Comparison of ENCODE assay signal across 10 cellular contexts in genomic region chr19:16435238-16435911, GRCh38. TPM values are rescaled to one million over a fixed set of nuclear protein-coding genes. Genes with fewer than 3 reads are reported as not detected.
DNase-seq lines count a peak whose midpoint lies in the region; ATAC-seq and TF ChIP-seq lines count a peak whose summit lies in the region.
"Had no signal": no experiment of that assay in that cellular context is flagged by ENCODE, and none has a peak within 500 bp of the region (broad histone marks: within the 10 kb centered on the region; RNA-seq: fewer than 3 reads in every experiment).

No MANE protein-coding gene starts in this region.

- no peak for TF ChIP-seq POLR2A in tibial nerve (IDR thresholded peaks at IDR 0.05)

- CTCF ChIA-PET in activated CD4-positive, alpha-beta T cell treated with anti-CD3 and anti-CD28 coated beads, Interleukin-2, amount 10 ng/mL, durations not matched to agents 7 days and 5 days (lab: Charles Lee): interaction anchor here (0.8 kb wide), 1 partner anchor 29 kb away, joined by 3 read pairs; no protein-coding TSS in a partner anchor

- H3K9me3 Mint-ChIP-seq in activated CD4-positive, alpha-beta T cell treated with anti-CD3 and anti-CD28 coated beads, Interleukin-2, amount 10 ng/mL, durations not matched to agents 7 days and 5 days: no peaks in the 10 kb centered on the region

- POLR2A ChIA-PET in activated CD4-positive, alpha-beta T cell treated with anti-CD3 and anti-CD28 coated beads, Interleukin-2, amount 10 ng/mL, durations not matched to agents 7 days and 5 days (lab: Charles Lee): no interaction called here

- peaks cover 9% of the 10 kb centered on the region for H3K4me1 Mint-ChIP-seq in activated CD4-positive, alpha-beta T cell treated with anti-CD3 and anti-CD28 coated beads, Interleukin-2, amount 10 ng/mL, durations not matched to agents 7 days and 5 days

- no peak overlapping the region for H3K4me3 Mint-ChIP-seq in activated CD4-positive, alpha-beta T cell treated with anti-CD3 and anti-CD28 coated beads, Interleukin-2, amount 10 ng/mL, durations not matched to agents 7 days and 5 days

- WGBS in tibial nerve, 2 donors: 36 to 46% methylated on average over 10 to 11 of the region's 11 CpGs

- intact Hi-C loops in mucosa of descending colon (cut with DNase I, micrococcal nuclease): no loop called here

- H3K36me3 ChIP-seq in mucosa of descending colon (ENCODE audit: low read depth): no peaks in the 10 kb centered on the region
- H3K36me3 ChIP-seq in tibial nerve: peaks cover 0 to 58% (median 14%) of the 10 kb centered on the region in 3 donors

- TF ChIP-seq CTCF in mucosa of descending colon (IDR thresholded peaks at IDR 0.05) (no peak), tibial nerve (IDR thresholded peaks at IDR 0.05) (no peak)

- peaks cover 19% of the 10 kb centered on the region for H3K36me3 Mint-ChIP-seq in activated CD4-positive, alpha-beta T cell treated with anti-CD3 and anti-CD28 coated beads, Interleukin-2, amount 10 ng/mL, durations not matched to agents 7 days and 5 days (ENCODE audit: low read depth)

- no peak for DNase-seq in activated CD4-positive, alpha-beta T cell treated with anti-CD3 and anti-CD28 coated beads, Interleukin-2, amount 10 ng/mL, durations not matched to agents 7 days and 5 days
- no peak for DNase-seq in activated CD4-positive, alpha-beta T cell treated with anti-CD3 and anti-CD28 coated beads for 4 hours
- DNase-seq in dermis blood vessel endothelial cell: peak; percentile 78
- DNase-seq in mucosa of descending colon: peak in 1 of 3 donors; percentile 45
- peak; percentile 34 to 71 for DNase-seq in tibial nerve (ENCODE audit: low spot score in 2 of 2)
- no peak for DNase-seq in stimulated activated CD4-positive, alpha-beta T cell treated with anti-CD3 and anti-CD28 coated beads, Interleukin-4, amount 100 ng/mL, for 1 hour
- DNase-seq in cerebellar nuclear complex (lab: John Stamatoyannopoulos, UW): no peak
- DNase-seq: activated CD4-positive, alpha-beta T cell treated with anti-CD3 and anti-CD28 coated beads for 1 hour had no signal

- H3K9me3 ChIP-seq in mucosa of descending colon: no peaks in the 10 kb centered on the region
- H3K9me3 ChIP-seq in tibial nerve: no peaks in the 10 kb centered on the region
- H3K9me3 ChIP-seq: A549 had no signal

- no peaks in the 10 kb centered on the region for H3K4me1 ChIP-seq in mucosa of descending colon (ENCODE audit: low read depth)
- H3K4me1 ChIP-seq in tibial nerve: peaks cover 0 to 42% (median 24%) of the 10 kb centered on the region in 4 donors
- H3K4me1 ChIP-seq: A549 had no signal

- TF ChIP-seq EP300 in tibial nerve (IDR thresholded peaks at IDR 0.05): peak in 1 of 2 donors; percentile 58

- no peaks in the 10 kb centered on the region for H3K27me3 Mint-ChIP-seq in activated CD4-positive, alpha-beta T cell treated with anti-CD3 and anti-CD28 coated beads, Interleukin-2, amount 10 ng/mL, durations not matched to agents 7 days and 5 days

- ATAC-seq in mucosa of descending colon: peak; percentile 55
- ATAC-seq in GM21576 (IDR thresholded peaks at IDR 0.05; ENCODE audit: unreplicated experiment): no peak
- ATAC-seq: A549 had no signal

- H3K27me3 ChIP-seq in tibial nerve: no peaks in the 10 kb centered on the region

- H3K27ac Mint-ChIP-seq in activated CD4-positive, alpha-beta T cell treated with anti-CD3 and anti-CD28 coated beads, Interleukin-2, amount 10 ng/mL, durations not matched to agents 7 days and 5 days: peak overlapping the region; percentile 19

- peak overlapping the region; percentile 35 to 87 (median 64) for H3K27ac ChIP-seq in tibial nerve
- H3K27ac ChIP-seq: A549 had no signal

- H3K4me3 ChIP-seq in mucosa of descending colon (no peak overlapping the region), tibial nerve (no peak overlapping the region)
- H3K4me3 ChIP-seq: A549 had no signal

RNA-seq across cellular contexts. Expression of gene EPS15L1, which starts 36.4 kb away (rescaled TPM):
- 10 to 100 TPM; 33.3 to 39.1 TPM for total RNA-seq in activated CD4-positive, alpha-beta T cell treated with anti-CD3 and anti-CD28 coated beads, Interleukin-2, amount 10 ng/mL, durations not matched to agents 7 days and 5 days
- total RNA-seq in dermis blood vessel endothelial cell (8.7 and 11.8 TPM in 2 replicates), mucosa of descending colon (10 to 100 TPM; 36.8 to 49.8 (median 40.0) TPM), tibial nerve (10 to 100 TPM; 29.1 to 41.5 (median 33.3) TPM)

Comparison
In these comparisons a context has a peak if more than half of its experiments do, and no peak if none do; other contexts are left out.
1. DNase-seq: peak in dermis blood vessel endothelial cell (single experiment) and tibial nerve (2 of 2); none in activated CD4-positive, alpha-beta T cell treated with anti-CD3 and anti-CD28 coated beads, Interleukin-2, amount 10 ng/mL, durations not matched to agents 7 days and 5 days (single experiment), activated CD4-positive, alpha-beta T cell treated with anti-CD3 and anti-CD28 coated beads for 4 hours (0 of 2), stimulated activated CD4-positive, alpha-beta T cell treated with anti-CD3 and anti-CD28 coated beads, Interleukin-4, amount 100 ng/mL, for 1 hour (single experiment) and cerebellar nuclear complex (0 of 2).